In genomic region chr15:65923264-65923663, GRCh38 we compare ENCODE assay signal across 17 cellular contexts. TPM values are rescaled to one million over a fixed set of nuclear protein-coding genes. Genes with fewer than 3 reads are reported as not detected.
DNase-seq lines count a peak whose midpoint lies in the region; ATAC-seq and TF ChIP-seq lines count a peak whose summit lies in the region.
"Had no signal": no experiment of that assay in that cellular context is flagged by ENCODE, and none has a peak within 500 bp of the region (broad histone marks: within the 10 kb centered on the region; RNA-seq: fewer than 3 reads in every experiment).

No MANE protein-coding gene starts in this region.

- no peaks in the 10 kb centered on the region for H3K36me3 ChIP-seq in testis (ENCODE audit: low read depth, missing control alignments)
- H3K36me3 ChIP-seq: HAP-1 had no signal

- intact Hi-C loops in testis (cut with DNase I; ENCODE audit: low total_unique reads): no loop called here

- H3K27me3 ChIP-seq in testis: no peaks in the 10 kb centered on the region

- H3K4me1 ChIP-seq in testis: peaks cover 19% of the 10 kb centered on the region
- H3K4me1 ChIP-seq: A549, Caco-2, HAP-1 had no signal

- in situ Hi-C loops in G401 (cut with HindIII; ENCODE audit: low sequenced_read_pairs): no loop called here

- DNase-seq in DMS 273 (lab: John Stamatoyannopoulos, UW; ENCODE audit: unreplicated experiment) (peak; percentile 42), DMS 273 treated with DMSO at 0.1 percent for 48 hours (lab: John Stamatoyannopoulos, UW) (no peak), G401 (ENCODE audit: low spot score) (peak; percentile 73), cerebellar cortex (ENCODE audit: low spot score) (peak; percentile 63), testis (peak; percentile 80), activated gamma-delta T cell (lab: John Stamatoyannopoulos, UW) (no peak)
- DNase-seq: AML-193; Caco-2; CD4-positive, alpha-beta T cell; DMS79 treated with DMSO at 0.1 percent for 48 hours had no signal

- H3K4me3 ChIP-seq in testis: no peak overlapping the region
- H3K4me3 ChIP-seq: A549, GM12878, HAP-1 had no signal

- ATAC-seq in GM21528 (IDR thresholded peaks at IDR 0.05; ENCODE audit: low FRiP score, unreplicated experiment): no peak
- ATAC-seq: A549, GM12878, HepG2 had no signal

- WGBS in testis, 2 donors: 72 to 78% methylated on average over 5 of the region's 5 CpGs

- no peak for TF ChIP-seq POLR2A in testis (IDR thresholded peaks at IDR 0.05)

- no peak overlapping the region for H3K27ac ChIP-seq in testis
- H3K27ac ChIP-seq: 22Rv1, A549, C4-2B had no signal

- TF ChIP-seq CTCF in testis (IDR thresholded peaks at IDR 0.05): no peak

- H3K9me3 ChIP-seq in testis: no peaks in the 10 kb centered on the region
- H3K9me3 ChIP-seq: A549, Caco-2, HAP-1 had no signal

RNA-seq across cellular contexts. Expression of gene RAB11A, which starts 54.0 kb away (rescaled TPM):
- total RNA-seq in G401 (2014; rRNA removed; shearing (Covaris generic)): 280 and 333 TPM in 2 replicates
- 100 to 1,000 TPM; 221 to 307 TPM for total RNA-seq in testis
- 546 TPM for polyA plus RNA-seq in testis (ENCODE audit: insufficient read depth, low read depth, low replicate concordance)

Comparison
In these comparisons a context has a peak if more than half of its experiments do, and no peak if none do; other contexts are left out.
1. DNase-seq: peak in DMS 273 (single experiment), G401 (single experiment), cerebellar cortex (single experiment) and testis (single experiment); none in DMS 273 treated with DMSO at 0.1 percent for 48 hours (single experiment) and activated gamma-delta T cell (single experiment).